Comparison of ENCODE assay signal across 28 cellular contexts in the genomic region with DNA sequence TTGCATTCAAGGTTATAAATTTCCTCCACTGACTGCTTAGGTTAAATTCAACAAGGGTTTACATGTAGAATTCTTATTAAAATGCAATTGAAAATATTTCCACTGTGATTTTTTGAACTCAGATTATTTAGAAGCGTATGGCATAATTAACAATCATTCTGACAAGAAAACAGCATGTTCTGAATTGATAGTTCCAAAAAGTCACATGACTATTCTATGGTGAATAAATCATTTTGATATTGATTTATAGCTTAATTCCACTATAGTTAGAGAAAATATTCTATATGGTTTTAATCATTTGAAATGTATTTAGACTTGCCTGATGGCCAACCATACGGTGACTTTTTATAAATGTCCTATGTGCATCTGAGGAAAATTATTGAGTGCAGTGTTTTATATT.
"Had no signal": no experiment of that assay in that cellular context is flagged by ENCODE, and none has a peak within 500 bp of the region (broad histone marks: within the 10 kb centered on the region; RNA-seq: fewer than 3 reads in every experiment).

No MANE protein-coding gene starts in this region.

- FAIRE-seq: urothelium cell line had no signal

- H3K27ac Mint-ChIP-seq: stimulated activated effector memory CD8-positive, alpha-beta T cell treated with anti-CD3 and anti-CD28 coated beads, Interleukin-12 subunit alpha, Interleukin-12 subunit beta, amount 100 ng/mL, for 72 hours; stimulated activated memory B cell treated with anti-CD40 and anti-IgM and Interleukin-4, amounts not matched to agents 10 μg/mL and 1 μg/mL and 100 μg/mL, for 72 hours; stimulated activated naive B cell treated with anti-CD40 and anti-IgM and Interleukin-4, amounts not matched to agents 10 μg/mL and 1 μg/mL and 100 μg/mL, for 72 hours; stimulated activated naive CD8-positive, alpha-beta T cell treated with anti-CD3 and anti-CD28 coated beads, Interleukin-15, amount 100 ng/mL, for 72 hours; stimulated activated naive CD8-positive, alpha-beta T cell treated with anti-CD3 and anti-CD28 coated beads, Interleukin-15, Interleukin-2, amounts not matched to agents 100 ng/mL and 50 ng/mL, for 24 hours; type B pancreatic cell had no signal

- H3K27me3 ChIP-seq: stomach, suprapubic skin, testis, thyroid gland, tibial artery, tibial nerve, transverse colon, upper lobe of left lung, upper lobe of right lung, uterus, vagina had no signal

- H3K4me1 ChIP-seq: testis, upper lobe of right lung, uterus had no signal

- H3K27ac ChIP-seq: stomach, suprapubic skin, testis, thoracic aorta, thyroid gland, tibial artery, tibial nerve, transverse colon, upper lobe of left lung, upper lobe of right lung, uterus, vagina had no signal

- H3K27me3 Mint-ChIP-seq: stimulated activated memory B cell treated with anti-CD40 and anti-IgM and Interleukin-4, amounts not matched to agents 10 μg/mL and 1 μg/mL and 100 μg/mL, for 72 hours; stimulated activated naive B cell treated with anti-CD40 and anti-IgM and Interleukin-4, amounts not matched to agents 10 μg/mL and 1 μg/mL and 100 μg/mL, for 72 hours; stimulated activated naive CD8-positive, alpha-beta T cell treated with anti-CD3 and anti-CD28 coated beads, Interleukin-15, amount 100 ng/mL, for 72 hours; stimulated activated naive CD8-positive, alpha-beta T cell treated with anti-CD3 and anti-CD28 coated beads, Interleukin-15, Interleukin-2, amounts not matched to agents 100 ng/mL and 50 ng/mL, for 24 hours; type B pancreatic cell had no signal

- H3K9me3 ChIP-seq: testis, thyroid gland had no signal

- DNase-seq: stimulated activated CD4-positive, alpha-beta T cell treated with anti-CD3 and anti-CD28 coated beads, Interleukin-2, amount 100 ng/mL, for 48 hours; stimulated activated CD4-positive, alpha-beta T cell treated with anti-CD3 and anti-CD28 coated beads, Interleukin-4, amount 100 ng/mL, for 1 hour; stimulated activated CD4-positive, alpha-beta T cell treated with anti-CD3 and anti-CD28 coated beads, Interleukin-4, amount 100 ng/mL, for 24 hours; stimulated activated CD8-positive, alpha-beta memory T cell treated with anti-CD3 and anti-CD28 coated beads, Interleukin-4, amount 100 ng/mL, for 48 hours; stimulated activated naive B cell treated with anti-CD40 and anti-IgM and Interleukin-4, amounts not matched to agents 10 μg/mL and 1 μg/mL and 100 μg/mL, for 72 hours; stimulated activated naive CD4-positive, alpha-beta T cell; stimulated activated naive CD4-positive, alpha-beta T cell treated with Interleukin-2 at 50 U/mL for 16 hours; stimulated activated naive CD8-positive, alpha-beta T cell treated with anti-CD3 and anti-CD28 coated beads, Interleukin-15, amount 100 ng/mL, for 72 hours; stimulated activated naive CD8-positive, alpha-beta T cell treated with anti-CD3 and anti-CD28 coated beads, Interleukin-15, Interleukin-2, amounts not matched to agents 100 U/mL and 50 U/mL, for 24 hours; stomach; substantia nigra; testis; thyroid gland; tibial artery; transverse colon; trophoblast cell; upper lobe of left lung; upper lobe of right lung; uterus had no signal

- ATAC-seq: stimulated activated effector memory CD8-positive, alpha-beta T cell treated with anti-CD3 and anti-CD28 coated beads, Interleukin-12 subunit alpha, Interleukin-12 subunit beta, amount 100 ng/mL, for 72 hours; stimulated activated memory B cell treated with anti-CD40 and anti-IgM and Interleukin-4, amounts not matched to agents 10 μg/mL and 1 μg/mL and 100 μg/mL, for 72 hours; stimulated activated naive B cell treated with anti-CD40 and anti-IgM and Interleukin-4, amounts not matched to agents 10 μg/mL and 1 μg/mL and 100 μg/mL, for 72 hours; stimulated activated naive CD8-positive, alpha-beta T cell treated with anti-CD3 and anti-CD28 coated beads, Interleukin-15, amount 100 ng/mL, for 72 hours; stimulated activated naive CD8-positive, alpha-beta T cell treated with anti-CD3 and anti-CD28 coated beads, Interleukin-15, Interleukin-2, amounts not matched to agents 100 U/mL and 50 U/mL, for 24 hours; upper lobe of right lung had no signal

- H3K4me3 Mint-ChIP-seq: stimulated activated effector memory CD8-positive, alpha-beta T cell treated with anti-CD3 and anti-CD28 coated beads, Interleukin-12 subunit alpha, Interleukin-12 subunit beta, amount 100 ng/mL, for 72 hours; stimulated activated memory B cell treated with anti-CD40 and anti-IgM and Interleukin-4, amounts not matched to agents 10 μg/mL and 1 μg/mL and 100 μg/mL, for 72 hours; stimulated activated naive B cell treated with anti-CD40 and anti-IgM and Interleukin-4, amounts not matched to agents 10 μg/mL and 1 μg/mL and 100 μg/mL, for 72 hours; stimulated activated naive CD8-positive, alpha-beta T cell treated with anti-CD3 and anti-CD28 coated beads, Interleukin-15, amount 100 ng/mL, for 72 hours; stimulated activated naive CD8-positive, alpha-beta T cell treated with anti-CD3 and anti-CD28 coated beads, Interleukin-15, Interleukin-2, amounts not matched to agents 100 ng/mL and 50 ng/mL, for 24 hours; type B pancreatic cell had no signal

- H3K4me3 ChIP-seq: stomach, suprapubic skin, testis, thoracic aorta, thyroid gland, tibial artery, tibial nerve, transverse colon, upper lobe of left lung, upper lobe of right lung, uterus, vagina had no signal

- H3K36me3 ChIP-seq: uterus had no signal
